In the genomic region with DNA sequence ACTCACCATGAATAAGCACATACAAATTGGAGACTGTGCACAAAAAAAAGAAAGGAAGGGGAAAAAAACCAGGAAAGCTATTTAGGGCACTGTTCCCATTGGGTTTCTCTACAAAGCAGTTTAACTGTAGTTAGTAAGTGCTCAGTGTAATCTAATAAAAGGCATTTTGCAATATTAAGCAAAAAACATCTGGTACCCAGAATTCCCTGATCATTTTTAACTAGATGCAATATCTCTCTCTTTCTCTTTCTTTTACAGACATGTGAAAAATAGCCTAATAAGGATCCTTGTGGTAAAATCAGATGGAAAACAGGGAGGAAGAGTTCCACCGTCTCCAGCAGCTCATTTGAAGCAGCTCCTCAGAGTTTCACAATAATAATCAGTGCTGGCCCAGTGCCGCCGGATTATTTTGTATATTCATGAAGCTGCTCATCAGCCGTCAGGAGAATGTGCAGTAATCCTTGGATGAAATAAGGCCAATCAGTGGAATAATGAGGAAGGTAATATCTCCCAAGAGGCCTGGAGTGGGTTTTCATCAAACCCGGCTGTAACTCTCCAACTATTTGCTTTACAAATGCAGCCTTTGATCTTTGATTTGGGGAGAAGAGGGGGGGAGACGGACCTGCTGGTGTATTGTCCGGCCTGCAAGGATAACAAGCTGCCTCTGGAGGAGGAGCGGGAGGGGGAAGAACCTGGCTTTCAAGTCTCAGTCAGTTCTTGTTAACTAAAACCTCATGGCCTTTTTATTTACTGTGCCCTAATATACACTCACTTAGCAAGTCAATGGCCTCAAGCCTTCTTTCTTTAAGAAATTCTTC, we compare ENCODE assay signal across 16 cellular contexts.
DNase-seq lines count a peak whose midpoint lies in the region; ATAC-seq and TF ChIP-seq lines count a peak whose summit lies in the region.
"Had no signal": no experiment of that assay in that cellular context is flagged by ENCODE, and none has a peak within 500 bp of the region (broad histone marks: within the 10 kb centered on the region; RNA-seq: fewer than 3 reads in every experiment).

No MANE protein-coding gene starts in this region.

- H3K27ac Mint-ChIP-seq in activated T-helper 1 cell treated with anti-CD3 and anti-CD28 coated beads, Interleukin-12 subunit alpha, Interleukin-12 subunit beta, Interleukin-2, Interleukin-4 antibody, amounts not matched to agents 30 ng/mL and 10 ng/mL and 1 ng/mL, durations not matched to agents 14 hours and 24 hours and 36 hours: no peak overlapping the region
- H3K27ac Mint-ChIP-seq: activated CD8-positive, alpha-beta T cell treated with anti-CD3 and anti-CD28 coated beads for 36 hours had no signal

- TF ChIP-seq CTCF in fibroblast of villous mesenchyme (IDR thresholded peaks at IDR 0.05; ENCODE audit: insufficient read depth, low read depth, low read length): no peak

- peak; percentile 10 for DNase-seq in GM04504 (ENCODE audit: low read depth)
- peak; percentile 89 for DNase-seq in NCI-H510A treated with DMSO at 0.1 percent for 48 hours (lab: John Stamatoyannopoulos, UW)
- DNase-seq in fibroblast of villous mesenchyme (ENCODE audit: low read depth): peak; percentile 40
- DNase-seq in retina: peak; percentile 82
- DNase-seq in SIG-M5 (lab: John Stamatoyannopoulos, UW): no peak
- no peak for DNase-seq in activated T-helper 1 cell treated with anti-CD3 and anti-CD28 coated beads, Interleukin-12 subunit alpha, Interleukin-12 subunit beta, Interleukin-2, Interleukin-4 antibody, amounts not matched to agents 30 ng/mL and 10 ng/mL and 1 ng/mL, durations not matched to agents 14 hours and 24 hours and 36 hours (ENCODE audit: low spot score)
- DNase-seq: activated CD8-positive, alpha-beta T cell treated with anti-CD3 and anti-CD28 coated beads for 36 hours; foreskin melanocyte; NCI-H1436; NCI-H748 treated with DMSO at 0.1 percent for 48 hours; stimulated activated CD4-positive, alpha-beta T cell treated with anti-CD3 and anti-CD28 coated beads, Interleukin-2, amount 100 ng/mL, for 24 hours; stimulated activated CD8-positive, alpha-beta memory T cell treated with anti-CD3 and anti-CD28 coated beads, Interleukin-4, amount 100 ng/mL, for 48 hours; upper lobe of left lung had no signal

- no peaks in the 10 kb centered on the region for H3K4me1 Mint-ChIP-seq in activated T-helper 1 cell treated with anti-CD3 and anti-CD28 coated beads, Interleukin-12 subunit alpha, Interleukin-12 subunit beta, Interleukin-2, Interleukin-4 antibody, amounts not matched to agents 30 ng/mL and 10 ng/mL and 1 ng/mL, durations not matched to agents 14 hours and 24 hours and 36 hours (ENCODE audit: low read depth)

- no peak overlapping the region for H3K4me3 ChIP-seq in fibroblast of villous mesenchyme (ENCODE audit: low read depth, low read length)
- H3K4me3 ChIP-seq: body of pancreas, upper lobe of left lung had no signal

- ATAC-seq in GM18520 (IDR thresholded peaks at IDR 0.05; ENCODE audit: unreplicated experiment): no peak
- ATAC-seq: activated CD8-positive, alpha-beta T cell treated with anti-CD3 and anti-CD28 coated beads for 36 hours; body of pancreas had no signal

- no peak overlapping the region for H3K4me3 Mint-ChIP-seq in activated T-helper 1 cell treated with anti-CD3 and anti-CD28 coated beads, Interleukin-12 subunit alpha, Interleukin-12 subunit beta, Interleukin-2, Interleukin-4 antibody, amounts not matched to agents 30 ng/mL and 10 ng/mL and 1 ng/mL, durations not matched to agents 14 hours and 24 hours and 36 hours
- H3K4me3 Mint-ChIP-seq: activated CD8-positive, alpha-beta T cell treated with anti-CD3 and anti-CD28 coated beads for 36 hours; CD14-positive monocyte had no signal

- H3K9me3 Mint-ChIP-seq in activated T-helper 1 cell treated with anti-CD3 and anti-CD28 coated beads, Interleukin-12 subunit alpha, Interleukin-12 subunit beta, Interleukin-2, Interleukin-4 antibody, amounts not matched to agents 30 ng/mL and 10 ng/mL and 1 ng/mL, durations not matched to agents 14 hours and 24 hours and 36 hours: no peaks in the 10 kb centered on the region
- H3K9me3 Mint-ChIP-seq: activated CD8-positive, alpha-beta T cell treated with anti-CD3 and anti-CD28 coated beads for 36 hours had no signal

- peaks cover 2% of the 10 kb centered on the region for H3K27me3 Mint-ChIP-seq in activated T-helper 1 cell treated with anti-CD3 and anti-CD28 coated beads, Interleukin-12 subunit alpha, Interleukin-12 subunit beta, Interleukin-2, Interleukin-4 antibody, amounts not matched to agents 30 ng/mL and 10 ng/mL and 1 ng/mL, durations not matched to agents 14 hours and 24 hours and 36 hours (ENCODE audit: insufficient read depth)

- intact Hi-C loops in activated T-helper 1 cell treated with anti-CD3 and anti-CD28 coated beads, Interleukin-12 subunit alpha, Interleukin-12 subunit beta, Interleukin-2, Interleukin-4 antibody, amounts not matched to agents 30 ng/mL and 10 ng/mL and 1 ng/mL, durations not matched to agents 14 hours and 24 hours and 36 hours (cut with micrococcal nuclease): no loop called here

- H3K36me3 Mint-ChIP-seq in activated T-helper 1 cell treated with anti-CD3 and anti-CD28 coated beads, Interleukin-12 subunit alpha, Interleukin-12 subunit beta, Interleukin-2, Interleukin-4 antibody, amounts not matched to agents 30 ng/mL and 10 ng/mL and 1 ng/mL, durations not matched to agents 14 hours and 24 hours and 36 hours (ENCODE audit: low read depth): no peaks in the 10 kb centered on the region
- H3K36me3 Mint-ChIP-seq: CD14-positive monocyte had no signal

Comparison
In these comparisons a context has a peak if more than half of its experiments do, and no peak if none do; other contexts are left out.
1. DNase-seq: peak in GM04504 (single experiment), NCI-H510A treated with DMSO at 0.1 percent for 48 hours (single experiment), fibroblast of villous mesenchyme (single experiment) and retina (single experiment); none in SIG-M5 (single experiment) and activated T-helper 1 cell treated with anti-CD3 and anti-CD28 coated beads, Interleukin-12 subunit alpha, Interleukin-12 subunit beta, Interleukin-2, Interleukin-4 antibody, amounts not matched to agents 30 ng/mL and 10 ng/mL and 1 ng/mL, durations not matched to agents 14 hours and 24 hours and 36 hours (single experiment).